In the genomic region with DNA sequence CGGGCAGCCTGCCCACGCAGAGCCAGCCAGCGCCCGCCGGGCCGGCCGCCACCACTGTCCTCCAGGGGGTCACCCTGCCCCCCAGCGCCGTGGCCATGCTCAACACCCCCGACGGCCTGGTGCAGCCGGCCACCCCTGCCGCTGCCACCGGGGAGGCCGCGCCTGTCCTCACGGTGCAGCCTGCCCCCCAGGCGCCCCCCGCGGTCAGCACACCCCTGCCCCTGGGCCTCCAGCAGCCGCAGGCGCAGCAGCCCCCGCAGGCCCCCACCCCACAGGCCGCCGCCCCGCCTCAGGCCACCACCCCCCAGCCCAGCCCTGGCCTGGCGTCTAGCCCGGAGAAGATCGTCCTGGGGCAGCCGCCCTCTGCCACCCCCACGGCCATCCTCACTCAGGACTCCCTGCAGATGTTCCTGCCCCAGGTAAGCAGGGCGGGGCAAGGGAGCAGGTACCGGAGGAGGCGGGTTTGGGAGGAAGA, we compare ENCODE assay signal across 20 cellular contexts. TPM values are rescaled to one million over a fixed set of nuclear protein-coding genes. Genes with fewer than 3 reads are reported as not detected.
"Had no signal": no experiment of that assay in that cellular context is flagged by ENCODE, and none has a peak within 500 bp of the region (broad histone marks: within the 10 kb centered on the region; RNA-seq: fewer than 3 reads in every experiment).

No MANE protein-coding gene starts in this region.

- H3K27me3 Mint-ChIP-seq: activated CD4-positive, alpha-beta memory T cell treated with anti-CD3 and anti-CD28 coated beads, Interleukin-2, amount 10 ng/mL, durations not matched to agents 7 days and 5 days; activated CD4-positive, alpha-beta T cell treated with anti-CD3 and anti-CD28 coated beads, Interleukin-2, amount 10 ng/mL, durations not matched to agents 24 days and 14 days; activated naive CD8-positive, alpha-beta T cell treated with anti-CD3 and anti-CD28 coated beads, Interleukin-2, amount 10 ng/mL, durations not matched to agents 7 days and 5 days; naive B cell; stimulated activated naive CD8-positive, alpha-beta T cell treated with anti-CD3 and anti-CD28 coated beads, Interleukin-15, Interleukin-2, amounts not matched to agents 100 ng/mL and 50 ng/mL, for 24 hours had no signal

- H3K4me1 ChIP-seq: breast epithelium, tibial nerve had no signal

- H3K27me3 ChIP-seq: breast epithelium, tibial nerve had no signal

- H3K4me1 Mint-ChIP-seq: activated CD4-positive, alpha-beta memory T cell treated with anti-CD3 and anti-CD28 coated beads, Interleukin-2, amount 10 ng/mL, durations not matched to agents 7 days and 5 days; activated CD4-positive, alpha-beta T cell treated with anti-CD3 and anti-CD28 coated beads, Interleukin-2, amount 10 ng/mL, durations not matched to agents 24 days and 14 days had no signal

- H3K27ac ChIP-seq: breast epithelium, tibial nerve had no signal

- ATAC-seq: activated CD4-positive, CD25-positive, alpha-beta regulatory T cell treated with anti-CD3 and anti-CD28 coated beads, Interleukin-2, amount 50 U/mL, for 24 hours; activated T-cell treated with anti-CD3 and anti-CD28 coated beads, Interleukin-2, amount 50 U/mL, for 72 hours had no signal

- H3K9me3 ChIP-seq: breast epithelium, tibial nerve had no signal

- DNase-seq: activated CD4-positive, alpha-beta memory T cell treated with anti-CD3 and anti-CD28 coated beads, Interleukin-2, amount 10 ng/mL, durations not matched to agents 7 days and 5 days; activated CD4-positive, alpha-beta T cell treated with anti-CD3 and anti-CD28 coated beads, Interleukin-2, amount 10 ng/mL, durations not matched to agents 24 days and 14 days; activated effector memory CD4-positive, alpha-beta T cell treated with Interleukin-2 at 50 U/mL for 16 hours; activated naive CD4-positive, alpha-beta T cell treated with anti-CD3 and anti-CD28 coated beads for 36 hours; activated naive CD8-positive, alpha-beta T cell treated with anti-CD3 and anti-CD28 coated beads, Interleukin-2, amount 10 ng/mL, durations not matched to agents 7 days and 5 days; activated T-cell treated with anti-CD3 and anti-CD28 coated beads, Interleukin-2, amount 50 U/mL, for 72 hours; amniotic stem cell; cortex of kidney; foreskin melanocyte; head of caudate nucleus; hypothalamus; naive B cell; stimulated activated CD4-positive, alpha-beta T cell treated with anti-CD3 and anti-CD28 coated beads, Interleukin-4, amount 100 ng/mL, for 1 hour; SW 1271; T-helper 2 cell had no signal

- H3K4me3 Mint-ChIP-seq: activated CD4-positive, alpha-beta memory T cell treated with anti-CD3 and anti-CD28 coated beads, Interleukin-2, amount 10 ng/mL, durations not matched to agents 7 days and 5 days; activated CD4-positive, alpha-beta T cell treated with anti-CD3 and anti-CD28 coated beads, Interleukin-2, amount 10 ng/mL, durations not matched to agents 24 days and 14 days; activated naive CD4-positive, alpha-beta T cell treated with anti-CD3 and anti-CD28 coated beads for 36 hours; activated naive CD8-positive, alpha-beta T cell treated with anti-CD3 and anti-CD28 coated beads, Interleukin-2, amount 10 ng/mL, durations not matched to agents 7 days and 5 days; activated T-cell treated with anti-CD3 and anti-CD28 coated beads, Interleukin-2, amount 50 U/mL, for 72 hours; naive B cell; stimulated activated naive CD8-positive, alpha-beta T cell treated with anti-CD3 and anti-CD28 coated beads, Interleukin-15, Interleukin-2, amounts not matched to agents 100 ng/mL and 50 ng/mL, for 24 hours had no signal

- H3K27ac Mint-ChIP-seq: activated CD4-positive, alpha-beta memory T cell treated with anti-CD3 and anti-CD28 coated beads, Interleukin-2, amount 10 ng/mL, durations not matched to agents 7 days and 5 days; activated CD4-positive, alpha-beta T cell treated with anti-CD3 and anti-CD28 coated beads, Interleukin-2, amount 10 ng/mL, durations not matched to agents 24 days and 14 days; activated naive CD4-positive, alpha-beta T cell treated with anti-CD3 and anti-CD28 coated beads for 36 hours; activated naive CD8-positive, alpha-beta T cell treated with anti-CD3 and anti-CD28 coated beads, Interleukin-2, amount 10 ng/mL, durations not matched to agents 7 days and 5 days; activated T-cell treated with anti-CD3 and anti-CD28 coated beads, Interleukin-2, amount 50 U/mL, for 72 hours; stimulated activated naive CD8-positive, alpha-beta T cell treated with anti-CD3 and anti-CD28 coated beads, Interleukin-15, Interleukin-2, amounts not matched to agents 100 ng/mL and 50 ng/mL, for 24 hours had no signal

- H3K9me3 Mint-ChIP-seq: activated CD4-positive, alpha-beta memory T cell treated with anti-CD3 and anti-CD28 coated beads, Interleukin-2, amount 10 ng/mL, durations not matched to agents 7 days and 5 days; activated CD4-positive, alpha-beta T cell treated with anti-CD3 and anti-CD28 coated beads, Interleukin-2, amount 10 ng/mL, durations not matched to agents 24 days and 14 days; activated naive CD4-positive, alpha-beta T cell treated with anti-CD3 and anti-CD28 coated beads for 36 hours; activated naive CD8-positive, alpha-beta T cell treated with anti-CD3 and anti-CD28 coated beads, Interleukin-2, amount 10 ng/mL, durations not matched to agents 7 days and 5 days; activated T-cell treated with anti-CD3 and anti-CD28 coated beads, Interleukin-2, amount 50 U/mL, for 72 hours; stimulated activated naive CD8-positive, alpha-beta T cell treated with anti-CD3 and anti-CD28 coated beads, Interleukin-15, Interleukin-2, amounts not matched to agents 100 ng/mL and 50 ng/mL, for 24 hours had no signal

- H3K4me3 ChIP-seq: breast epithelium, tibial nerve had no signal

RNA-seq across cellular contexts. Expression of a gene that starts 32.3 kb away (rescaled TPM):
- total RNA-seq: activated CD4-positive, alpha-beta memory T cell treated with anti-CD3 and anti-CD28 coated beads, Interleukin-2, amount 10 ng/mL, durations not matched to agents 7 days and 5 days had no signal
- polyA plus RNA-seq: neural cell had no signal
